Comparison of ENCODE assay signal across 8 cellular contexts in the genomic region with DNA sequence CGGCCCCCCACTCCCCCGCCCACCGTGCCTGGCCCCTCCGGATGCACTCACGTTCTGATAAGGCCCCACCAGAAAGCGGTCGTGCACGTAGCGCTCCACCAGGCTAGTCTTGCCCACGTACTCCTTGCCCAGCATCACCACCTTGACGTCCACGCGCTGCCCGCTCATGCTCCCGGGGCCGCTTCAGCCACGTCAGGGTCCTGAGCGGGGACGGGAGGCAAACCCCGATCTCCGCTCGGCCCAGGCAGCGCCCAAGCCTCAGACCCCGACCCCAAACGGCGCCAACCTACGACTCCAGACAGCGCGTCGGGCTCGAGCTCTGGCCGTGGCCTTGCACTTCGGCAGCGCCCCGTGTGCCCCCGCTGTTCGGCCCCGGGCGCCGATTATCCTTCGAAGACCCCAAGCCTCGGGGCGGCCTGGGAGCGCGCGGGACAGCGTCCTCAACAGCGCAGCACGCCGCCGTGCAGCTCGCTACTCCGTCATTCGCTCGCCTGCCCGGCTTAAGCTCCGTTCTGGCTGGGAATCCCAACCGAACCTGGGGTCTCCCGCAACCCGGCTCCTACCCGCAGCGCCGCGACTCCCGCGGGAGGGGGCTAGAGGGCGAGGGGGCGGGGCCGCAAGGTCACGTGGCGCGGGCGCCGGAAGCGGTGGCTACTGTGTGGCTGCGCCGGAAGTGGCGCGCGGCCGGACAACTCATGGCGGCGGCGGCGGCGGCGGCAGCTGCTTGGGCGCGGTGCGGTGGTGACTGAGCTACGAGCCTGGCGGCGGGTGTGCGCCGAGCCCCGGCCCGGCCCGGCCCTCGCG. TPM values are rescaled to one million over a fixed set of nuclear protein-coding genes. Genes with fewer than 3 reads are reported as not detected.
DNase-seq lines count a peak whose midpoint lies in the region; ATAC-seq and TF ChIP-seq lines count a peak whose summit lies in the region.

A gene with protein sequence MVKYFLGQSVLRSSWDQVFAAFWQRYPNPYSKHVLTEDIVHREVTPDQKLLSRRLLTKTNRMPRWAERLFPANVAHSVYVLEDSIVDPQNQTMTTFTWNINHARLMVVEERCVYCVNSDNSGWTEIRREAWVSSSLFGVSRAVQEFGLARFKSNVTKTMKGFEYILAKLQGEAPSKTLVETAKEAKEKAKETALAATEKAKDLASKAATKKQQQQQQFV (plus strand): TSS at position 679 of the 804 bp plus-strand sequence. CDS start 187 bp downstream, outside the sequence.
A gene (minus strand): TSS at position 599 of the 804 bp plus-strand sequence. CDS start 431 bp downstream, at position 168.

- peak; percentile 43 for TF ChIP-seq CTCF in DND-41 (IDR thresholded peaks at IDR 0.05; ENCODE audit: borderline replicate concordance, extremely low read depth, low read length, poor library complexity, severe bottlenecking)
- TF ChIP-seq CTCF in KMS-11 (conservative IDR thresholded peaks at IDR 0.05; ENCODE audit: low read depth, low read length) = no peak
- TF ChIP-seq CTCF in foreskin fibroblast (IDR thresholded peaks at IDR 0.05; ENCODE audit: low read depth, low read length) = peak; percentile 27
- TF ChIP-seq CTCF in neural progenitor cell (IDR thresholded peaks at IDR 0.05) = peak; percentile 49

- peaks cover 61% of the 10 kb centered on the region for H3K79me2 ChIP-seq in DND-41 (ENCODE audit: insufficient read depth, low read length)
- H3K79me2 ChIP-seq in KMS-11 (ENCODE audit: insufficient read depth, low read depth) = peaks cover 24% of the 10 kb centered on the region
- H3K79me2 ChIP-seq in neural progenitor cell (ENCODE audit: low read depth) = peaks cover 22% of the 10 kb centered on the region

- H3K27ac Mint-ChIP-seq in neural progenitor cell = peak within 1 kb of the TSS; percentile 2

- H3K27me3 ChIP-seq in DND-41 (ENCODE audit: insufficient read depth, low read length, poor library complexity) (no peaks in the 10 kb centered on the region), KMS-11 (ENCODE audit: insufficient read depth, low read depth) (no peaks in the 10 kb centered on the region), neural progenitor cell (peaks cover 7% of the 10 kb centered on the region)

- H3K9me3 Mint-ChIP-seq in neural progenitor cell = no peaks in the 10 kb centered on the region

- H3K4me1 Mint-ChIP-seq in neural progenitor cell = peaks cover 27% of the 10 kb centered on the region

- peaks cover 79% of the 10 kb centered on the region for H3K4me1 ChIP-seq in DND-41 (ENCODE audit: insufficient read depth, low read length)
- H3K4me1 ChIP-seq in KMS-11 (ENCODE audit: low read depth, poor library complexity, severe bottlenecking) = peaks cover 46% of the 10 kb centered on the region
- no peaks in the 10 kb centered on the region for H3K4me1 ChIP-seq in neural progenitor cell

- peaks cover 50% of the 10 kb centered on the region for H4K20me1 ChIP-seq in DND-41 (ENCODE audit: insufficient read depth, low read length)
- no peaks in the 10 kb centered on the region for H4K20me1 ChIP-seq in KMS-11 (ENCODE audit: insufficient read depth)
- H4K20me1 ChIP-seq in neural progenitor cell (ENCODE audit: low read depth) = peaks cover 54% of the 10 kb centered on the region

- H3K27me3 Mint-ChIP-seq in neural progenitor cell (ENCODE audit: insufficient read depth, low read depth) = peaks cover 2% of the 10 kb centered on the region

- peaks cover 50% of the 10 kb centered on the region for H3F3A ChIP-seq in neural progenitor cell (ENCODE audit: low read depth)

- H3K9ac ChIP-seq in DND-41 (ENCODE audit: low read depth, low read length) = peak within 1 kb of the TSS; percentile 96
- H3K9ac ChIP-seq in KMS-11 = peak within 1 kb of the TSS; percentile 55; the same call in 1 of the 2 replicates
- peak within 1 kb of the TSS; percentile 90 for H3K9ac ChIP-seq in neural progenitor cell

- DNase-seq in DND-41 (peak; percentile 89), SHP77 treated with DMSO at 0.1 percent for 48 hours (lab: John Stamatoyannopoulos, UW) (peak; percentile 50), activated gamma-delta T cell (lab: John Stamatoyannopoulos, UW) (peak; percentile 91), foreskin fibroblast (peak; percentile 76 to 95), neural progenitor cell (ENCODE audit: low spot score) (peak; percentile 97), stromal cell of bone marrow (ENCODE audit: low read depth) (peak; percentile 69)

- ATAC-seq in DND-41 (ENCODE audit: insufficient read depth, low read depth) (peak; percentile 62), GM21576 (IDR thresholded peaks at IDR 0.05; ENCODE audit: unreplicated experiment) (peak; percentile 66)

- H3K27ac ChIP-seq in DND-41 (ENCODE audit: low read length) (peak within 1 kb of the TSS; percentile 70), KMS-11 (peak within 1 kb of the TSS; percentile 55), neural progenitor cell (no peak within 1 kb of the TSS)

- H2AFZ ChIP-seq in DND-41 (ENCODE audit: low read depth, low read length) (peak within 1 kb of the TSS; percentile 98), KMS-11 (ENCODE audit: low read depth) (peak within 1 kb of the TSS; percentile 69), neural progenitor cell (replicated peaks) (peak within 1 kb of the TSS; percentile 81)

- peaks cover 57% of the 10 kb centered on the region for H3K36me3 ChIP-seq in DND-41 (ENCODE audit: insufficient read depth, low read length)
- no peaks in the 10 kb centered on the region for H3K36me3 ChIP-seq in KMS-11 (ENCODE audit: insufficient read depth)
- no peaks in the 10 kb centered on the region for H3K36me3 ChIP-seq in neural progenitor cell

- H3K4me3 ChIP-seq in DND-41 (ENCODE audit: low read depth in 1 of 2, low read length in 2 of 2) (peak within 1 kb of the TSS; percentile 53 to 69), KMS-11 (IDR thresholded peaks at IDR 0.05; ENCODE audit: insufficient read depth, low read depth, low read length) (no peak within 1 kb of the TSS), foreskin fibroblast (ENCODE audit: low read depth in 1 of 2, low read length in 2 of 2) (peak within 1 kb of the TSS; percentile 68 to 92), neural progenitor cell (peak within 1 kb of the TSS; percentile 96)

- peak within 1 kb of the TSS; percentile 93 for H3K4me3 Mint-ChIP-seq in neural progenitor cell

- H3K9me3 ChIP-seq in DND-41 (ENCODE audit: insufficient read depth, low read length, severe bottlenecking) = no peaks in the 10 kb centered on the region
- no peaks in the 10 kb centered on the region for H3K9me3 ChIP-seq in neural progenitor cell (ENCODE audit: low read depth)

- peaks cover 24% of the 10 kb centered on the region for H3K36me3 Mint-ChIP-seq in neural progenitor cell

- H3K4me2 ChIP-seq in DND-41 (ENCODE audit: insufficient read depth, low read length) = peak within 1 kb of the TSS; percentile 99
- peak within 1 kb of the TSS; percentile 89 for H3K4me2 ChIP-seq in KMS-11
- H3K4me2 ChIP-seq in neural progenitor cell = peak within 1 kb of the TSS; percentile 88

RNA-seq across cellular contexts. Expression of the first gene that starts in this region (rescaled TPM):
- total RNA-seq in neural progenitor cell (ENCODE audit: low replicate concordance) = 133 and 206 TPM in 2 replicates

RNA-seq across cellular contexts. Expression of the second gene that starts in this region (rescaled TPM):
- 4.3 and 15.1 TPM in 2 replicates for total RNA-seq in neural progenitor cell (ENCODE audit: low replicate concordance)
